13 cellular contexts compared by ENCODE assay signal in the genomic region with DNA sequence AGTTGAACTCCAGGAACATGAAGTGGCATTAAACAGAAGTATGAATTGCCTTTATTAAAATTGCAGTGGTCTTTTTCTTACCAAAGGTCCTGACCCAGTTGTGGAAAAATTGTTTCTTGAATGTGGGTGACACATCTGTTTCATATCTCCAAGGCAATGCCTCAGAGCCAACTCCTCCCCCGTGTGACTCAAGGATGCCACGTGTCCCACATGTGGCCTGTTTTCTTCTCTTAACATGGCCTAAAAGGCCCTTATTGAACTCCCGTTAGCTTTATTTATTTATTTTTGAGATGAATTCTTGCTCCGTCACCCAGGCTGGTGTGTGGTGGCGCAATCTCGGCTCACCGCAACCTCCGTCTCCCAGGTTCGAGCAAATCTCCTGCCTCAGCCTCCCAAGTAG.
A peak's percentile ranks its signal among the peaks of the same experiment; 100 is the strongest.
DNase-seq lines count a peak whose midpoint lies in the region; ATAC-seq and TF ChIP-seq lines count a peak whose summit lies in the region.
"Had no signal": no experiment of that assay in that cellular context is flagged by ENCODE, and none has a peak within 500 bp of the region (broad histone marks: within the 10 kb centered on the region; RNA-seq: fewer than 3 reads in every experiment).

No MANE protein-coding gene starts in this region.

- peaks cover 8% of the 10 kb centered on the region for H3K4me1 Mint-ChIP-seq in type B pancreatic cell (ENCODE audit: unreplicated experiment)

- no peaks in the 10 kb centered on the region for H3K36me3 ChIP-seq in adrenal gland (replicated peaks in 1 of 2)
- no peaks in the 10 kb centered on the region for H3K36me3 ChIP-seq in left ventricle myocardium inferior
- H3K36me3 ChIP-seq in thyroid gland: no peaks in the 10 kb centered on the region
- H3K36me3 ChIP-seq: BLaER1 treated with 17β-estradiol and CSF1 and Interleukin-3, amounts not matched to agents 10 nM and 100 nM had no signal

- peaks cover 0 to 6% of the 10 kb centered on the region in 2 donors for H3K4me1 ChIP-seq in adrenal gland (replicated peaks in 1 of 2)
- H3K4me1 ChIP-seq in left ventricle myocardium inferior: peaks cover 4% of the 10 kb centered on the region
- H3K4me1 ChIP-seq in thyroid gland: peaks cover 37 to 48% of the 10 kb centered on the region in 2 donors

- 67 to 76% (median 72%) methylated on average over 9 of the region's 9 CpGs for WGBS in adrenal gland, 4 donors
- WGBS in thyroid gland, 2 donors: 88 to 94% methylated on average over 9 of the region's 9 CpGs

- H3K4me3 Mint-ChIP-seq in type B pancreatic cell: no peak overlapping the region

- TF ChIP-seq POLR2A in adrenal gland (IDR thresholded peaks at IDR 0.05) (no peak), thyroid gland (IDR thresholded peaks at IDR 0.05) (no peak)

- H3K9me3 ChIP-seq in adrenal gland (replicated peaks in 1 of 3) (no peaks in the 10 kb centered on the region), left ventricle myocardium inferior (replicated peaks) (no peaks in the 10 kb centered on the region), thyroid gland (no peaks in the 10 kb centered on the region)

- no peaks in the 10 kb centered on the region for H3K36me3 Mint-ChIP-seq in type B pancreatic cell

- H3K27me3 ChIP-seq in adrenal gland (no peaks in the 10 kb centered on the region), left ventricle myocardium inferior (ENCODE audit: low read depth) (peaks cover 16% of the 10 kb centered on the region), thyroid gland (no peaks in the 10 kb centered on the region)

- peak; percentile 37 for DNase-seq in activated naive CD4-positive, alpha-beta T cell treated with Interleukin-2 at 50 U/mL for 16 hours
- no peak for DNase-seq in activated naive CD4-positive, alpha-beta T cell (lab: John Stamatoyannopoulos, UW)
- DNase-seq in adrenal gland (peak in 6 of 7 donors; percentile 63 to 81 (median 74)), left ventricle myocardium inferior (peak; percentile 38), thyroid gland (no peak), type B pancreatic cell (ENCODE audit: extremely low spot score, unreplicated experiment) (no peak)
- no peak for DNase-seq in activated CD4-positive, CD25-positive, alpha-beta regulatory T cell (lab: John Stamatoyannopoulos, UW)
- DNase-seq: NCI-H2227 treated with DMSO at 0.1 percent for 48 hours, occipital lobe had no signal

- H3K4me3 ChIP-seq in adrenal gland: no peak overlapping the region
- H3K4me3 ChIP-seq in left ventricle myocardium inferior: no peak overlapping the region
- no peak overlapping the region for H3K4me3 ChIP-seq in thyroid gland (replicated peaks in 1 of 3)
- H3K4me3 ChIP-seq: BLaER1 treated with 17β-estradiol and CSF1 and Interleukin-3, amounts not matched to agents 10 nM and 100 nM had no signal

- peak overlapping the region in 1 of 5 donors; percentile 6 for H3K27ac ChIP-seq in adrenal gland
- peak overlapping the region; percentile 16 for H3K27ac ChIP-seq in left ventricle myocardium inferior (replicated peaks)
- peak overlapping the region in 2 of 3 donors; percentile 85 to 88 for H3K27ac ChIP-seq in thyroid gland
- H3K27ac ChIP-seq: BLaER1 treated with 17β-estradiol and CSF1 and Interleukin-3, amounts not matched to agents 10 nM and 100 nM; KMS-11; RWPE1 had no signal

- peaks cover 7% of the 10 kb centered on the region for H3K27me3 Mint-ChIP-seq in type B pancreatic cell

- ATAC-seq in GM18520 (IDR thresholded peaks at IDR 0.05; ENCODE audit: unreplicated experiment): no peak

- no peak overlapping the region for H3K27ac Mint-ChIP-seq in type B pancreatic cell

- intact Hi-C loops in adrenal gland (cut with DNase I) (no loop called here), left ventricle myocardium inferior (cut with micrococcal nuclease) (no loop called here), thyroid gland (cut with DNase I) (no loop called here)

- no peaks in the 10 kb centered on the region for H3K9me3 Mint-ChIP-seq in type B pancreatic cell

- no peak for TF ChIP-seq CTCF in adrenal gland (IDR thresholded peaks at IDR 0.05)
- no peak for TF ChIP-seq CTCF in left ventricle myocardium inferior (IDR thresholded peaks at IDR 0.05; ENCODE audit: borderline replicate concordance)
- TF ChIP-seq CTCF in thyroid gland (IDR thresholded peaks at IDR 0.05): no peak
- TF ChIP-seq CTCF in type B pancreatic cell (conservative IDR thresholded peaks at IDR 0.05): no peak

Comparison
In these comparisons a context has a peak if more than half of its experiments do, and no peak if none do; other contexts are left out.
1. DNase-seq: peak in activated naive CD4-positive, alpha-beta T cell treated with Interleukin-2 at 50 U/mL for 16 hours (single experiment), adrenal gland (6 of 7) and left ventricle myocardium inferior (single experiment); none in activated naive CD4-positive, alpha-beta T cell (0 of 4), thyroid gland (0 of 2), type B pancreatic cell (single experiment) and activated CD4-positive, CD25-positive, alpha-beta regulatory T cell (0 of 4).